17 cellular contexts compared by ENCODE assay signal in the genomic region with DNA sequence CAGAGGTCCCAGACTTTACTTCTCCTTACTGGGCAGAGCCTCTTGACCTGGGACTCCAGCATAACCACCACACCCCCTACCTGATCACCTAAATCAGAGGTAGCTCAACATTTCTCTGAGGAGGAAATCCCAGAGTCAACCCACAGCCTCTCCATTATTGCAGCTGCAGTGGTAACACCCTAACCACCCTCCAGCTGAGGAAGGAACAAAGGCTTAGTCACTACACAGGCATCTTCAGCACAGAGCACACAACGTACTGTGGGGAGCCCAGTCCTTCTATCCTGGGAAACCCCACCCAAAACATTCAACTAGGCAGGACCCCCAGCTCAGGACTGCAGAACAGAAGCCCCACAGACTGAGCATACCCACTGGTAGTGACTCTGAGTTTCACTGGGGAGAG.
"Had no signal": no experiment of that assay in that cellular context is flagged by ENCODE, and none has a peak within 500 bp of the region (broad histone marks: within the 10 kb centered on the region; RNA-seq: fewer than 3 reads in every experiment).

No MANE protein-coding gene starts in this region.

- H3K4me3 ChIP-seq: hepatocyte, left ventricle myocardium inferior, right atrium auricular region, upper lobe of left lung had no signal

- FAIRE-seq: keratinocyte had no signal

- H3K27me3 ChIP-seq: hepatocyte, right atrium auricular region, upper lobe of left lung had no signal

- ATAC-seq: activated CD4-positive, alpha-beta T cell treated with anti-CD3 and anti-CD28 coated beads for 36 hours; activated CD8-positive, alpha-beta T cell treated with anti-CD3 and anti-CD28 coated beads for 36 hours; activated T-cell treated with anti-CD3 and anti-CD28 coated beads, Interleukin-2, amount 50 U/mL, for 4 hours; effector memory CD8-positive, alpha-beta T cell; natural killer cell treated with Interleukin-12 subunit alpha and Interleukin-12 subunit beta and Interleukin-15 and Interleukin-18, amount 100 ng/mL, for 72 hours; stimulated activated naive CD8-positive, alpha-beta T cell treated with anti-CD3 and anti-CD28 coated beads, Interleukin-15, amount 100 ng/mL, for 72 hours had no signal

- DNase-seq: activated CD4-positive, alpha-beta T cell treated with anti-CD3 and anti-CD28 coated beads for 36 hours; activated CD8-positive, alpha-beta T cell treated with anti-CD3 and anti-CD28 coated beads for 36 hours; activated effector memory CD4-positive, alpha-beta T cell treated with Interleukin-2 at 50 U/mL for 16 hours; activated naive CD4-positive, alpha-beta T cell treated with anti-CD3 and anti-CD28 coated beads, Interleukin-2, amount 50 U/mL, for 16 hours; activated T-cell treated with anti-CD3 and anti-CD28 coated beads, Interleukin-2, amount 50 U/mL, for 4 hours; effector memory CD8-positive, alpha-beta T cell; left ventricle myocardium inferior; nucleus accumbens; SK-N-SH; stimulated activated naive CD8-positive, alpha-beta T cell treated with anti-CD3 and anti-CD28 coated beads, Interleukin-15, amount 100 ng/mL, for 72 hours; T-helper 1 cell; T1000; upper lobe of left lung had no signal

- H3K36me3 ChIP-seq: left ventricle myocardium inferior, right atrium auricular region, upper lobe of left lung had no signal
